In the genomic region with DNA sequence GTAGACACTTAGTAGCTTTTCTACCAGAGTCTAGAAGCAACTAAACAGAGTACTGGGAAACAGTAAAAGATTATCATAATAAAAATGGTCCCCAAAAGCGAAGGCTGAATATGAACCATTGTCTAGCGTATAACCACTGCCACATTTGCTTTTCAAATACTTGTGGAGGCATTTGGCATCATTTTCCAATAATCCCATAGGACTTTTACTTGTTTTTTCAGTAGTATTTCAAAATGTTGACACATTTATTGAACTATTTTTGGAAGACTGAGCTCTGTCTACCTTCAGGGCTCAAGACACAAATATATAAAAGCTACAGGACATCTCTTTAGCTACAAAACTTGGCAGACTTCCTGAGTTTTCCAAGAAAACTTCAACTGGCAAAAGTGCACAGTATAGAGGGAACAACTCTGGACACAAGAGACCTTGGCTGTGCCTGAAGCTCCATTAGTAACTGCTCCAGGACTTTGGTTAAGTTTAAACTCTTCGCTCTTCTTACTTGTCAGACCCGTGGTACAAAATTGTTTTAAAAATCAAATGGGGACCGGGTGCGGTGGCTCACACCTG, we compare ENCODE assay signal across 23 cellular contexts. TPM values are rescaled to one million over a fixed set of nuclear protein-coding genes. Genes with fewer than 3 reads are reported as not detected.
DNase-seq lines count a peak whose midpoint lies in the region; ATAC-seq, FAIRE-seq and TF ChIP-seq lines count a peak whose summit lies in the region.
"Had no signal": no experiment of that assay in that cellular context is flagged by ENCODE, and none has a peak within 500 bp of the region (broad histone marks: within the 10 kb centered on the region; RNA-seq: fewer than 3 reads in every experiment).

No MANE protein-coding gene starts in this region.

- POLR2A ChIA-PET in HepG2 (lab: Yijun Ruan, JAX) = interaction anchor here (1.2 kb wide), 1 partner anchor 13 kb away, joined by 3 read pairs; a partner anchor contains a TSS

- TSS peak; percentile 7 for BruUV-seq in HepG2 (replicated peaks; lab: Mats Ljungman, UMichigan)

- H3K27me3 Mint-ChIP-seq in mesothelial cell of epicardium (ENCODE audit: low read depth) = no peaks in the 10 kb centered on the region
- no peaks in the 10 kb centered on the region for H3K27me3 Mint-ChIP-seq in activated T-cell treated with anti-CD3 and anti-CD28 coated beads, Interleukin-2, amount 50 U/mL, for 24 hours

- H3K4me3 ChIP-seq in HepG2 (replicated peaks in 1 of 3; ENCODE audit: insufficient read depth in 1 of 3, low read depth in 2 of 3, low read length in 3 of 3) = no peak overlapping the region
- no peak overlapping the region for H3K4me3 ChIP-seq in right lobe of liver
- peak overlapping the region; percentile 68 for H3K4me3 ChIP-seq in SK-N-MC
- H3K4me3 ChIP-seq in aorta (ENCODE audit: low read length in 2 of 2) = no peak overlapping the region
- H3K4me3 ChIP-seq: BLaER1, MG63 had no signal

- H3K27me3 ChIP-seq in HepG2 (ENCODE audit: control insufficient read depth in 1 of 2, insufficient read depth in 2 of 2, low read length in 2 of 2) = no peaks in the 10 kb centered on the region
- no peaks in the 10 kb centered on the region for H3K27me3 ChIP-seq in right lobe of liver
- no peaks in the 10 kb centered on the region for H3K27me3 ChIP-seq in aorta (ENCODE audit: control insufficient read depth in 1 of 2, insufficient read depth in 2 of 2, low read length in 1 of 2)
- H3K27me3 ChIP-seq: BLaER1, MG63 had no signal

- no peaks in the 10 kb centered on the region; the same call in 1 of the 2 replicates for H4K20me1 ChIP-seq in HepG2 (ENCODE audit: insufficient read depth, low read length)

- peak overlapping the region; percentile 74 for H3K27ac Mint-ChIP-seq in mesothelial cell of epicardium
- H3K27ac Mint-ChIP-seq in activated T-cell treated with anti-CD3 and anti-CD28 coated beads, Interleukin-2, amount 50 U/mL, for 24 hours = no peak overlapping the region
- H3K27ac Mint-ChIP-seq: CD4-positive, CD25-positive, alpha-beta regulatory T cell had no signal

- H3K4me1 ChIP-seq in HepG2 (ENCODE audit: insufficient read depth, low read length) = peaks cover 16% of the 10 kb centered on the region
- H3K4me1 ChIP-seq in right lobe of liver = no peaks in the 10 kb centered on the region
- peaks cover 0 to 2% of the 10 kb centered on the region in 2 donors for H3K4me1 ChIP-seq in aorta (ENCODE audit: control insufficient read depth in 1 of 2, insufficient read depth in 2 of 2, low read length in 2 of 2)
- H3K4me1 ChIP-seq: BLaER1 had no signal

- peaks cover 20% of the 10 kb centered on the region for H3K9me3 Mint-ChIP-seq in mesothelial cell of epicardium
- H3K9me3 Mint-ChIP-seq in activated T-cell treated with anti-CD3 and anti-CD28 coated beads, Interleukin-2, amount 50 U/mL, for 24 hours = peaks cover 16% of the 10 kb centered on the region

- H2AFZ ChIP-seq in HepG2 (ENCODE audit: low read length) = no peak overlapping the region

- over 99% methylated on average over 6 of the region's 6 CpGs for WGBS in HepG2 (ENCODE audit: low lambda C conversion rate)
- 93% methylated on average over 6 of the region's 6 CpGs for WGBS in right lobe of liver (ENCODE audit: insufficient coverage, low coverage, low lambda C conversion rate, missing lambda C conversion rate)
- 42 to 53% methylated on average over 6 of the region's 6 CpGs for WGBS in aorta, 2 donors

- in situ Hi-C loops in HepG2 (cut with HindIII; ENCODE audit: extremely low pct_ligation_motif_present, low pct_unique_long_range_greater_than_20kb) = no loop called here

- ATAC-seq in HepG2 (no peak), right lobe of liver (no peak), aorta (ENCODE audit: low FRiP score) (peak; percentile 29)

- peaks cover 92% of the 10 kb centered on the region for H3K79me2 ChIP-seq in HepG2 (ENCODE audit: insufficient read depth, low read length)

- peaks cover 17% of the 10 kb centered on the region for H3K36me3 Mint-ChIP-seq in mesothelial cell of epicardium
- H3K36me3 Mint-ChIP-seq in activated T-cell treated with anti-CD3 and anti-CD28 coated beads, Interleukin-2, amount 50 U/mL, for 24 hours (ENCODE audit: low read depth) = peaks cover 9% of the 10 kb centered on the region

- CTCF ChIA-PET in HepG2 (lab: Yijun Ruan, JAX; ENCODE audit: low intra/inter-chr PET ratio, low total read pairs) = no interaction called here

- DNase-seq in HepG2 (ENCODE audit: low spot score) (no peak), right lobe of liver (no peak), SK-N-MC (ENCODE audit: low read depth, low spot score) (no peak), mesothelial cell of epicardium (ENCODE audit: low spot score in 2 of 2, unreplicated experiment in 2 of 2) (no peak), aorta (no peak), medulla oblongata (ENCODE audit: extremely low spot score) (no peak)
- no peak for DNase-seq in activated naive CD4-positive, alpha-beta T cell treated with Interleukin-2 at 50 U/mL for 16 hours
- DNase-seq in activated T-cell treated with anti-CD3 and anti-CD28 coated beads, Interleukin-2, amount 50 U/mL, for 24 hours = no peak
- DNase-seq: CD4-positive, CD25-positive, alpha-beta regulatory T cell; KG1; MG63; NCI-H1105 treated with DMSO at 0.1 percent for 48 hours; NCI-H146; NCI-H1930; NCI-H446; NCI-H524 treated with DMSO at 0.1 percent for 48 hours; NCI-H774; RPMI8226; SHP77 treated with DMSO at 0.1 percent for 48 hours; SW 1271 had no signal

- no peak overlapping the region for H3K4me3 Mint-ChIP-seq in mesothelial cell of epicardium
- H3K4me3 Mint-ChIP-seq in activated T-cell treated with anti-CD3 and anti-CD28 coated beads, Interleukin-2, amount 50 U/mL, for 24 hours = no peak overlapping the region
- H3K4me3 Mint-ChIP-seq: CD4-positive, CD25-positive, alpha-beta regulatory T cell had no signal

- H3K36me3 ChIP-seq in HepG2 (replicated peaks in 1 of 2; ENCODE audit: control insufficient read depth in 1 of 2, insufficient read depth in 2 of 2, low read length in 2 of 2) (peaks cover 0 to 9% of the 10 kb centered on the region in 2 experiments; a peak in 4 of 5 replicates), right lobe of liver (no peaks in the 10 kb centered on the region), SK-N-MC (ENCODE audit: insufficient read depth, low read length) (peaks cover 14% of the 10 kb centered on the region), aorta (ENCODE audit: control insufficient read depth in 1 of 2, insufficient read depth in 2 of 2, low read length in 1 of 2) (no peaks in the 10 kb centered on the region)

- TF ChIP-seq POLR2A in HepG2 (IDR thresholded peaks at IDR 0.05; ENCODE audit: insufficient read depth in 1 of 2, low read depth in 2 of 2, low read length in 2 of 2) (no peak), right lobe of liver (IDR thresholded peaks at IDR 0.05) (no peak)

- no peak for FAIRE-seq in HepG2 (lab: Jason Lieb, UNC)
- FAIRE-seq: A204.1, G401.6 had no signal

- no peak overlapping the region for H3K4me2 ChIP-seq in HepG2 (ENCODE audit: low read depth, low read length)
- H3K4me2 ChIP-seq: BLaER1 had no signal

- H3K9me3 ChIP-seq in HepG2 (ENCODE audit: low read length) (peaks cover 13% of the 10 kb centered on the region), right lobe of liver (peaks cover 0 to 10% (median 0%) of the 10 kb centered on the region in 4 donors), SK-N-MC (ENCODE audit: low read depth, low read length) (no peaks in the 10 kb centered on the region), aorta (ENCODE audit: control insufficient read depth, low read length) (peaks cover 7% of the 10 kb centered on the region)

- intact Hi-C loops in HepG2 (cut with micrococcal nuclease; ENCODE audit: unreplicated experiment) = no loop called here
- intact Hi-C loops in right lobe of liver (cut with DNase I) = no loop called here
- intact Hi-C loops in aorta (cut with DNase I) = no loop called here

- TF ChIP-seq EP300 in HepG2 (IDR thresholded peaks at IDR 0.05; ENCODE audit: low read depth in 2 of 2, low read length in 2 of 2) = no peak
- no peak for TF ChIP-seq EP300 in HepG2 (CRISPR knock-in tag; IDR thresholded peaks at IDR 0.05; ENCODE audit: borderline replicate concordance)

- H3K9ac ChIP-seq in HepG2 (ENCODE audit: insufficient read depth, low read depth, low read length) (no peak overlapping the region), SK-N-MC (ENCODE audit: insufficient read length) (no peak overlapping the region)
- H3K9ac ChIP-seq: BLaER1 had no signal

- H3K4me1 Mint-ChIP-seq in mesothelial cell of epicardium = peaks cover 16% of the 10 kb centered on the region
- H3K4me1 Mint-ChIP-seq in activated T-cell treated with anti-CD3 and anti-CD28 coated beads, Interleukin-2, amount 50 U/mL, for 24 hours (ENCODE audit: low read depth) = no peaks in the 10 kb centered on the region

- TF ChIP-seq RAD21 in HepG2 (CRISPR knock-in tag; IDR thresholded peaks at IDR 0.05) = no peak

- TF ChIP-seq CTCF in HepG2 (CRISPR knock-in tag; IDR thresholded peaks at IDR 0.05) = no peak
- no peak for TF ChIP-seq CTCF in right lobe of liver (IDR thresholded peaks at IDR 0.05)
- no peak for TF ChIP-seq CTCF in mesothelial cell of epicardium (IDR thresholded peaks at IDR 0.05; ENCODE audit: unreplicated experiment)

- H3K27ac ChIP-seq in HepG2 (ENCODE audit: extremely low read length, insufficient read depth, low read length) (no peak overlapping the region), right lobe of liver (no peak overlapping the region), SK-N-MC (peak overlapping the region; percentile 88), aorta (ENCODE audit: low read depth in 1 of 2, low read length in 2 of 2) (no peak overlapping the region)
- H3K27ac ChIP-seq: BLaER1 had no signal

RNA-seq across cellular contexts. Expression of a gene that starts 13.4 kb away (rescaled TPM):
- total RNA-seq in HepG2 (2016; rRNA removed; fragmentation: Illumina TruSeq; extraction: Trizol) = 41.7 and 42.1 TPM in 2 replicates
- total RNA-seq in HepG2 (2016; cell fraction: cytosol; rRNA removed; fragmentation: Illumina TruSeq; extraction: Trizol; ENCODE audit: low read depth) = 48.7 and 70.3 TPM in 2 replicates
- 33.1 and 37.6 TPM in 2 replicates for total RNA-seq in HepG2 (2016; cell fraction: insoluble cytoplasmic fraction; rRNA removed; fragmentation: Illumina TruSeq; extraction: Trizol)
- total RNA-seq in HepG2 (2016; cell fraction: membrane; rRNA removed; fragmentation: Illumina TruSeq; extraction: Trizol) = 32.9 and 42.5 TPM in 2 replicates
- total RNA-seq in HepG2 (2016; cell fraction: nucleus; rRNA removed; fragmentation: Illumina TruSeq; extraction: Trizol) = 115 and 119 TPM in 2 replicates
- 45.3 and 56.4 TPM in 2 replicates for polyA plus RNA-seq in HepG2 (2011; rRNA removed)
- 22.0 and 26.4 TPM in 2 replicates for polyA plus RNA-seq in HepG2 (2011; cell fraction: cytosol; rRNA removed)
- polyA plus RNA-seq in HepG2 (2011; cell fraction: nucleus; rRNA removed) = 128 and 148 TPM in 2 replicates
- polyA plus RNA-seq in HepG2 (2012) = 47.5 and 129 TPM in 2 replicates
- polyA plus RNA-seq in HepG2 (2016; cell fraction: cytosol; fragmentation: Illumina TruSeq; extraction: Trizol; ENCODE audit: low read depth) = 2.9 and 4.0 TPM in 2 replicates
- polyA plus RNA-seq in HepG2 (2016; cell fraction: insoluble cytoplasmic fraction; fragmentation: Illumina TruSeq; extraction: Trizol; ENCODE audit: low read depth) = 44.9 and 50.4 TPM in 2 replicates
- 8.4 and 9.3 TPM in 2 replicates for polyA plus RNA-seq in HepG2 (2016; cell fraction: membrane; fragmentation: Illumina TruSeq; extraction: Trizol; ENCODE audit: low read depth)
- polyA plus RNA-seq in HepG2 (2016; cell fraction: nucleus; fragmentation: Illumina TruSeq; extraction: Trizol; ENCODE audit: insufficient read depth, low read depth) = 138 and 156 TPM in 2 replicates
- polyA minus RNA-seq in HepG2 (2011; rRNA and poly(A)+ RNA removed; ENCODE audit: low replicate concordance) = 45.6 and 215 TPM in 2 replicates
- polyA minus RNA-seq in HepG2 (2011; cell fraction: cytosol; rRNA and poly(A)+ RNA removed) = 50.0 and 50.3 TPM in 2 replicates
- polyA minus RNA-seq in HepG2 (2011; cell fraction: nucleus; rRNA and poly(A)+ RNA removed) = 287 and 403 TPM in 2 replicates
- 10 to 100 TPM; 15.3 to 38.5 (median 24.6) TPM for total RNA-seq in right lobe of liver
- total RNA-seq in mesothelial cell of epicardium = 62.8 to 67.6 TPM (median 66.3 TPM) in 3 replicates
- 100 to 1,000 TPM; 176 to 340 TPM for total RNA-seq in aorta
- 10 to 100 TPM; 36.1 to 60.7 TPM for polyA plus RNA-seq in aorta
